25 cellular contexts compared by ENCODE assay signal in genomic region chr3:171374260-171374659, GRCh38.
DNase-seq lines count a peak whose midpoint lies in the region; ATAC-seq, FAIRE-seq and TF ChIP-seq lines count a peak whose summit lies in the region.
"Had no signal": no experiment of that assay in that cellular context is flagged by ENCODE, and none has a peak within 500 bp of the region (broad histone marks: within the 10 kb centered on the region; RNA-seq: fewer than 3 reads in every experiment).

No MANE protein-coding gene starts in this region.

- no peaks in the 10 kb centered on the region for H3K36me3 Mint-ChIP-seq in endodermal cell (ENCODE audit: low read depth)
- H3K36me3 Mint-ChIP-seq: CD14-positive monocyte had no signal

- peaks cover 35% of the 10 kb centered on the region for H3K4me1 ChIP-seq in cardiac muscle cell (ENCODE audit: low read depth)
- peaks cover 0 to 53% (median 29%) of the 10 kb centered on the region in 12 donors for H3K4me1 ChIP-seq in heart left ventricle
- H3K4me1 ChIP-seq in RWPE2 (ENCODE audit: insufficient read depth, poor library complexity, severe bottlenecking) = peaks cover 13% of the 10 kb centered on the region
- peaks cover 29% of the 10 kb centered on the region for H3K4me1 ChIP-seq in endodermal cell (ENCODE audit: control insufficient read depth, insufficient read depth, low read length)
- peaks cover 44 to 49% of the 10 kb centered on the region in 2 donors for H3K4me1 ChIP-seq in thyroid gland
- H3K4me1 ChIP-seq: vagina had no signal

- no peak overlapping the region for H3K4me3 ChIP-seq in cardiac muscle cell
- no peak overlapping the region for H3K4me3 ChIP-seq in heart left ventricle
- H3K4me3 ChIP-seq in RWPE2 (ENCODE audit: severe bottlenecking) = no peak overlapping the region
- H3K4me3 ChIP-seq in endodermal cell (ENCODE audit: low read length) = peak overlapping the region; percentile 11
- H3K4me3 ChIP-seq in thyroid gland (replicated peaks in 1 of 3) = no peak overlapping the region
- H3K4me3 ChIP-seq: gastrocnemius medialis, HAP-1, mucosa of descending colon, SJSA1, vagina had no signal

- H3K27ac ChIP-seq in cardiac muscle cell = no peak overlapping the region
- peak overlapping the region in 1 of 12 donors; percentile 9 for H3K27ac ChIP-seq in heart left ventricle
- peak overlapping the region; percentile 79 for H3K27ac ChIP-seq in RWPE2 (ENCODE audit: poor library complexity, severe bottlenecking)
- H3K27ac ChIP-seq in endodermal cell (ENCODE audit: low read depth, low read length) = no peak overlapping the region
- H3K27ac ChIP-seq in thyroid gland = peak overlapping the region; percentile 13 to 94 (median 83)
- H3K27ac ChIP-seq: SJSA1, vagina had no signal

- H3K4me3 Mint-ChIP-seq in endodermal cell = no peak overlapping the region
- H3K4me3 Mint-ChIP-seq: activated naive CD8-positive, alpha-beta T cell; activated T-helper 1 cell treated with anti-CD3 and anti-CD28 coated beads, Interleukin-12 subunit alpha, Interleukin-12 subunit beta, Interleukin-2, Interleukin-4 antibody, amounts not matched to agents 30 ng/mL and 10 ng/mL and 1 ng/mL, durations not matched to agents 14 hours and 24 hours and 36 hours; CD14-positive monocyte had no signal

- H3K9me3 ChIP-seq in cardiac muscle cell (ENCODE audit: low read depth) (no peaks in the 10 kb centered on the region), heart left ventricle (no peaks in the 10 kb centered on the region), RWPE2 (ENCODE audit: severe bottlenecking) (no peaks in the 10 kb centered on the region), endodermal cell (ENCODE audit: control insufficient read depth, low read length) (no peaks in the 10 kb centered on the region), thyroid gland (no peaks in the 10 kb centered on the region)
- H3K9me3 ChIP-seq: gastrocnemius medialis, HAP-1, mucosa of descending colon, SJSA1, vagina had no signal

- no peak overlapping the region for H3K27ac Mint-ChIP-seq in endodermal cell
- H3K27ac Mint-ChIP-seq: activated naive CD8-positive, alpha-beta T cell; activated T-helper 1 cell treated with anti-CD3 and anti-CD28 coated beads, Interleukin-12 subunit alpha, Interleukin-12 subunit beta, Interleukin-2, Interleukin-4 antibody, amounts not matched to agents 30 ng/mL and 10 ng/mL and 1 ng/mL, durations not matched to agents 14 hours and 24 hours and 36 hours had no signal

- intact Hi-C loops in heart left ventricle (cut with DNase I) (no loop called here), thyroid gland (cut with DNase I) (no loop called here)

- H3K9ac ChIP-seq in endodermal cell (ENCODE audit: extremely low read depth, low read length, poor library complexity, severe bottlenecking) = no peak overlapping the region

- H3K27me3 ChIP-seq in cardiac muscle cell (no peaks in the 10 kb centered on the region), heart left ventricle (no peaks in the 10 kb centered on the region), RWPE2 (ENCODE audit: insufficient read depth, poor library complexity, severe bottlenecking) (no peaks in the 10 kb centered on the region), endodermal cell (ENCODE audit: control insufficient read depth, insufficient read depth, low read length, poor library complexity, severe bottlenecking) (peaks cover 34% of the 10 kb centered on the region), thyroid gland (no peaks in the 10 kb centered on the region)
- H3K27me3 ChIP-seq: gastrocnemius medialis, SJSA1, vagina had no signal

- DNase-seq in cardiac muscle cell (ENCODE audit: low read depth in 1 of 2, low spot score in 1 of 2) (peak; percentile 39 to 54), heart left ventricle (no peak), RWPE2 (ENCODE audit: low spot score) (no peak), endodermal cell (no peak), thyroid gland (no peak), GM20000 (ENCODE audit: low spot score) (no peak), islet precursor cell (no peak), H54 (ENCODE audit: insufficient read length, low spot score) (no peak)
- DNase-seq: ACHN; DMS153; gastrocnemius medialis; GDM1; KG1; left cardiac atrium; mucosa of descending colon; NCI-H2029 treated with DMSO at 0.1 percent for 48 hours; NCI-H69; stimulated activated CD4-positive, alpha-beta T cell treated with anti-CD3 and anti-CD28 coated beads, Interleukin-12 subunit alpha, Interleukin-12 subunit beta, amount 100 ng/mL, for 4 hours; T-helper 9 cell had no signal

- H3K4me1 Mint-ChIP-seq in endodermal cell = peaks cover 40% of the 10 kb centered on the region

- ATAC-seq in heart left ventricle (no peak), RWPE2 (ENCODE audit: low read depth) (no peak)
- ATAC-seq: mucosa of descending colon had no signal

- no peaks in the 10 kb centered on the region for H3K9me3 Mint-ChIP-seq in endodermal cell
- H3K9me3 Mint-ChIP-seq: activated T-helper 1 cell treated with anti-CD3 and anti-CD28 coated beads, Interleukin-12 subunit alpha, Interleukin-12 subunit beta, Interleukin-2, Interleukin-4 antibody, amounts not matched to agents 30 ng/mL and 10 ng/mL and 1 ng/mL, durations not matched to agents 14 hours and 24 hours and 36 hours; CD14-positive monocyte had no signal

- FAIRE-seq in H54 (lab: Jason Lieb, UNC) = no peak

- 0 to 26% (median 14%) methylated on average over 1 of the region's 1 CpG for WGBS in heart left ventricle, 4 donors
- WGBS in endodermal cell (ENCODE audit: insufficient coverage in 1 of 2, insufficient read length in 1 of 2), 2 experiments = 59 to 75% methylated on average over 1 of the region's 1 CpG
- WGBS in thyroid gland, 2 donors = 44 to 50% methylated on average over 1 of the region's 1 CpG

- TF ChIP-seq CTCF in cardiac muscle cell (IDR thresholded peaks at IDR 0.05; ENCODE audit: low read depth, low read length) = no peak
- no peak for TF ChIP-seq CTCF in heart left ventricle (IDR thresholded peaks at IDR 0.05)
- no peak for TF ChIP-seq CTCF in RWPE2 (IDR thresholded peaks at IDR 0.05; ENCODE audit: poor library complexity, severe bottlenecking)
- TF ChIP-seq CTCF in endodermal cell (conservative IDR thresholded peaks at IDR 0.05) = no peak
- no peak for TF ChIP-seq CTCF in thyroid gland (IDR thresholded peaks at IDR 0.05)
- no peak for TF ChIP-seq CTCF in GM20000 (IDR thresholded peaks at IDR 0.05; ENCODE audit: extremely low read depth, missing control alignments)

- H3K36me3 ChIP-seq in cardiac muscle cell (no peaks in the 10 kb centered on the region), heart left ventricle (no peaks in the 10 kb centered on the region), RWPE2 (ENCODE audit: low read depth) (no peaks in the 10 kb centered on the region), endodermal cell (ENCODE audit: control insufficient read depth, insufficient read depth, low read length) (no peaks in the 10 kb centered on the region), thyroid gland (no peaks in the 10 kb centered on the region)
- H3K36me3 ChIP-seq: gastrocnemius medialis, HAP-1, SJSA1, vagina had no signal

- peaks cover 8% of the 10 kb centered on the region for H3K27me3 Mint-ChIP-seq in endodermal cell (ENCODE audit: insufficient read depth)
- H3K27me3 Mint-ChIP-seq: activated naive CD8-positive, alpha-beta T cell had no signal

- no peak for TF ChIP-seq POLR2A in heart left ventricle (IDR thresholded peaks at IDR 0.05)
- TF ChIP-seq POLR2A in thyroid gland (IDR thresholded peaks at IDR 0.05) = no peak
- TF ChIP-seq POLR2A in H54 (IDR thresholded peaks at IDR 0.05; ENCODE audit: low read depth, low read length) = no peak

Comparison
In these comparisons a context has a peak if more than half of its experiments do, and no peak if none do; other contexts are left out.
1. DNase-seq: peak in cardiac muscle cell (2 of 2); none in heart left ventricle (0 of 5), RWPE2 (single experiment), endodermal cell (single experiment), thyroid gland (0 of 2), GM20000 (single experiment), islet precursor cell (single experiment) and H54 (single experiment).
2. H3K27ac ChIP-seq: peak in RWPE2 (single experiment) and thyroid gland (3 of 3); none in cardiac muscle cell (single experiment) and endodermal cell (single experiment).